In the genomic region with DNA sequence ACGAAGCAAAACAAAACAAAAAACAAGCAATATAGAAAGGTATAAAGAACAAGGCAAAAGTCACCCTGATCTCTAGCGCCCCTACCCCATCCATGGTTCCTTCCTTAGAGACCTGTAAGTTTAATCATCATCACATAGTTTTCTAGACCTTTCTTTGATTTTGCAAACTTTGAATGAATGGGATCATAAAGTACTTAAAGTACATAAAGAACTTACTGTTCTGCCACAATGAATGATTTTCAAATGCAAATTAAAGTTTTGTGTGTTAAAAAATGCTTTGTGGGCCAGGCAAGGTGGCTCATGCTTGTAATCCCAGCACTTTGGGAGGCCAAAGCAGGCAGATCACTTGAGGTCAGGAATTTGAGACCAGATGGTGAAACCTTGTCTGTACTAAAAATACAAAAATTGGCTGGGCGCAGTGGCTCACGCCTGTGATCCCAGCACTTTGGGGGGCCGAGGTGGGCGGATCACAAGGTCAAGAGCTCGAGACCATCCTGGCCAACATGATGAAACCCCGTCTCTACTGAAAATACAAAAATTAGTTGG, we compare ENCODE assay signal across 1 cellular context. TPM values are rescaled to one million over a fixed set of nuclear protein-coding genes. Genes with fewer than 3 reads are reported as not detected.
"Had no signal": no experiment of that assay in that cellular context is flagged by ENCODE, and none has a peak within 500 bp of the region (broad histone marks: within the 10 kb centered on the region; RNA-seq: fewer than 3 reads in every experiment).

No MANE protein-coding gene starts in this region.

RNA-seq across cellular contexts. Expression of a gene that starts 24.3 kb away (rescaled TPM):
- total RNA-seq: naive thymus-derived CD8-positive, alpha-beta T cell had no signal
